ENCODE assay signal across 8 cellular contexts in the genomic region with DNA sequence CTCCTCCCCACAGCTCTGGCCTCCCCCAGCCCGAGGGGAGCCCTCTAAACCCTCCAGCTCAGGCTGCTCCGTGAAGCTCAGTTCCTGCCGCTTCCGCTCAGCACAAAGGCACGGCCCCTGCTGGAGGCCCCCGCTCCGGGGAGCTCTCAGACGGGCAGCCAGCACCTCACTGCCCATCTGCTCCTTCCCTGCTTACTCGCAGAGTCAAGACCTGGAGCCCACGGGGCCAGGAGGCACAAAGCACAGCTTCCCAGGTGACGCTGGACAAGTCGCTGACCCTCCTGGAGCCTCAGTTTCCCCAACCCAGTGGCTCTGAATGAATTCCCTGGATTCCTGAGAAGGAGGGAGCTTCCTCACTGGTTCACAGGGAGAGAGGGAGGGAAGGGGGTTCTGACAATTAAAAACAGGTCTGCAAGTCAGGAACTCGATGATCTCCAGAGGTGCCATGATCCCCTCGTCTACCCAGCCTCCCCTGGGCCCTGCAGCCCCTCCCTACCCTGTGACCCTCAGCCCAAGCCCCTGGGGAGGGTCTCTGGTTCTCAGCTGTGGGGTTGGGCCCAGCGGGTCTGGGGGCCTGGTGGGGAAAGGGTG. TPM values are rescaled to one million over a fixed set of nuclear protein-coding genes. Genes with fewer than 3 reads are reported as not detected.
A peak's percentile ranks its signal among the peaks of the same experiment; 100 is the strongest.
DNase-seq lines count a peak whose midpoint lies in the region; ATAC-seq and TF ChIP-seq lines count a peak whose summit lies in the region.

No MANE protein-coding gene starts in this region.

- TF ChIP-seq POLR2A in ovary (IDR thresholded peaks at IDR 0.05): no peak

- peak; percentile 76 for ATAC-seq in WTC11
- no peak for ATAC-seq in HG02840 (IDR thresholded peaks at IDR 0.05; ENCODE audit: low FRiP score, unreplicated experiment)

- no peaks in the 10 kb centered on the region for H3K27me3 Mint-ChIP-seq in activated CD4-positive, alpha-beta memory T cell treated with anti-CD3 and anti-CD28 coated beads for 36 hours
- H3K27me3 Mint-ChIP-seq in activated CD4-positive, alpha-beta memory T cell treated with anti-CD3 and anti-CD28 coated beads, Interleukin-2, amount 10 ng/mL, durations not matched to agents 7 days and 5 days: no peaks in the 10 kb centered on the region
- H3K27me3 Mint-ChIP-seq in WTC11 (ENCODE audit: low read depth): no peaks in the 10 kb centered on the region

- H3K9me3 Mint-ChIP-seq in activated CD4-positive, alpha-beta memory T cell treated with anti-CD3 and anti-CD28 coated beads for 36 hours: no peaks in the 10 kb centered on the region
- no peaks in the 10 kb centered on the region for H3K9me3 Mint-ChIP-seq in activated CD4-positive, alpha-beta memory T cell treated with anti-CD3 and anti-CD28 coated beads, Interleukin-2, amount 10 ng/mL, durations not matched to agents 7 days and 5 days
- H3K9me3 Mint-ChIP-seq in WTC11: no peaks in the 10 kb centered on the region

- H3K27me3 ChIP-seq in esophagus (ENCODE audit: control insufficient read depth in 1 of 2, insufficient read depth in 2 of 2, low read length in 2 of 2) (no peaks in the 10 kb centered on the region), ovary (no peaks in the 10 kb centered on the region)

- H3K4me3 ChIP-seq in esophagus (ENCODE audit: low read depth in 1 of 2, low read length in 2 of 2): no peak overlapping the region
- H3K4me3 ChIP-seq in ovary: peak overlapping the region; percentile 27

- no peak overlapping the region for H3K27ac Mint-ChIP-seq in activated CD4-positive, alpha-beta memory T cell treated with anti-CD3 and anti-CD28 coated beads for 36 hours
- no peak overlapping the region for H3K27ac Mint-ChIP-seq in activated CD4-positive, alpha-beta memory T cell treated with anti-CD3 and anti-CD28 coated beads, Interleukin-2, amount 10 ng/mL, durations not matched to agents 7 days and 5 days
- H3K27ac Mint-ChIP-seq in WTC11: peak overlapping the region; percentile 97

- DNase-seq in activated CD4-positive, alpha-beta memory T cell treated with anti-CD3 and anti-CD28 coated beads for 36 hours: peak; percentile 23
- no peak for DNase-seq in activated CD4-positive, alpha-beta memory T cell treated with anti-CD3 and anti-CD28 coated beads, Interleukin-2, amount 10 ng/mL, durations not matched to agents 7 days and 5 days
- DNase-seq in WTC11 (ENCODE audit: low spot score) (peak; percentile 66), ovary (peak; percentile 45 to 60 (median 52)), posterior vena cava (ENCODE audit: low spot score) (no peak), A172 (ENCODE audit: low spot score) (no peak)

- intact Hi-C loops in activated CD4-positive, alpha-beta memory T cell treated with anti-CD3 and anti-CD28 coated beads for 36 hours (cut with micrococcal nuclease): no loop called here
- intact Hi-C loops in ovary (cut with DNase I): no loop called here
- intact Hi-C loops in posterior vena cava (cut with DNase I): no loop called here

- CTCF ChIA-PET in activated CD4-positive, alpha-beta memory T cell treated with anti-CD3 and anti-CD28 coated beads for 36 hours (lab: Charles Lee): interaction anchor here (1.0 kb wide), 1 partner anchor 39 kb away, joined by 3 read pairs; no protein-coding TSS in a partner anchor
- CTCF ChIA-PET in activated CD4-positive, alpha-beta memory T cell treated with anti-CD3 and anti-CD28 coated beads, Interleukin-2, amount 10 ng/mL, durations not matched to agents 7 days and 5 days (lab: Charles Lee): interaction anchor here (0.6 kb wide), 1 partner anchor 1302 kb away, joined by 5 read pairs; no protein-coding TSS in a partner anchor
- CTCF ChIA-PET in WTC11 (lab: Charles Lee): interaction anchor here (0.6 to 2.2 kb wide), 17 partner anchors 10 to 213 kb away, joined by 3 to 28 read pairs (median 4); partner anchors contain the start of gene BRD3OS

- peaks cover 18 to 24% of the 10 kb centered on the region in 2 donors for H3K4me1 ChIP-seq in esophagus (ENCODE audit: control insufficient read depth in 2 of 2, insufficient read depth in 2 of 2, low read length in 1 of 2)
- peaks cover 26% of the 10 kb centered on the region for H3K4me1 ChIP-seq in ovary (ENCODE audit: insufficient read depth)

- POLR2A ChIA-PET in activated CD4-positive, alpha-beta memory T cell treated with anti-CD3 and anti-CD28 coated beads for 36 hours (lab: Charles Lee): no interaction called here
- POLR2A ChIA-PET in activated CD4-positive, alpha-beta memory T cell treated with anti-CD3 and anti-CD28 coated beads, Interleukin-2, amount 10 ng/mL, durations not matched to agents 7 days and 5 days (lab: Charles Lee): interaction anchor here (0.7 to 1.9 kb wide), 3 partner anchors 13 to 179 kb away, joined by 3 read pairs; no protein-coding TSS in a partner anchor
- POLR2A ChIA-PET in WTC11 (lab: Charles Lee): interaction anchor here (1.0 to 1.1 kb wide), 2 partner anchors 25 to 35 kb away, joined by 3 read pairs; no protein-coding TSS in a partner anchor

- H3K36me3 Mint-ChIP-seq in activated CD4-positive, alpha-beta memory T cell treated with anti-CD3 and anti-CD28 coated beads for 36 hours: no peaks in the 10 kb centered on the region
- H3K36me3 Mint-ChIP-seq in activated CD4-positive, alpha-beta memory T cell treated with anti-CD3 and anti-CD28 coated beads, Interleukin-2, amount 10 ng/mL, durations not matched to agents 7 days and 5 days (ENCODE audit: low read depth): no peaks in the 10 kb centered on the region
- H3K36me3 Mint-ChIP-seq in WTC11: no peaks in the 10 kb centered on the region

- no peaks in the 10 kb centered on the region for H3K36me3 ChIP-seq in esophagus (ENCODE audit: control insufficient read depth in 2 of 2, insufficient read depth in 2 of 2, low read length in 1 of 2)
- H3K36me3 ChIP-seq in ovary: no peaks in the 10 kb centered on the region

- TF ChIP-seq CTCF in WTC11 (IDR thresholded peaks at IDR 0.05) (no peak), ovary (IDR thresholded peaks at IDR 0.05) (no peak)

- H3K4me3 Mint-ChIP-seq in activated CD4-positive, alpha-beta memory T cell treated with anti-CD3 and anti-CD28 coated beads for 36 hours: no peak overlapping the region
- no peak overlapping the region for H3K4me3 Mint-ChIP-seq in activated CD4-positive, alpha-beta memory T cell treated with anti-CD3 and anti-CD28 coated beads, Interleukin-2, amount 10 ng/mL, durations not matched to agents 7 days and 5 days
- H3K4me3 Mint-ChIP-seq in WTC11: peak overlapping the region; percentile 51

- H3K9me3 ChIP-seq in esophagus (ENCODE audit: control insufficient read depth in 2 of 2, insufficient read depth in 1 of 2, low read depth in 1 of 2, low read length in 1 of 2): no peaks in the 10 kb centered on the region
- no peaks in the 10 kb centered on the region for H3K9me3 ChIP-seq in ovary

- 23 to 33% methylated on average over 11 to 15 of the region's 15 CpGs for WGBS in esophagus, 2 donors
- 4 to 7% (median 5%) methylated on average over 11 to 15 of the region's 15 CpGs for WGBS in ovary, 3 donors

- H3K27ac ChIP-seq in esophagus (ENCODE audit: low read depth in 2 of 2, low read length in 1 of 2) (peak overlapping the region; percentile 18 to 33), ovary (peak overlapping the region; percentile 20 to 61)

- H3K4me1 Mint-ChIP-seq in activated CD4-positive, alpha-beta memory T cell treated with anti-CD3 and anti-CD28 coated beads for 36 hours (ENCODE audit: low read depth): peaks cover 15% of the 10 kb centered on the region
- H3K4me1 Mint-ChIP-seq in activated CD4-positive, alpha-beta memory T cell treated with anti-CD3 and anti-CD28 coated beads, Interleukin-2, amount 10 ng/mL, durations not matched to agents 7 days and 5 days: peaks cover 11% of the 10 kb centered on the region
- peaks cover 57% of the 10 kb centered on the region for H3K4me1 Mint-ChIP-seq in WTC11

- TF ChIP-seq EP300 in ovary (IDR thresholded peaks at IDR 0.05): no peak

TF ChIP-seq in WTC11, 78 proteins besides CTCF, POLR2A, EP300 and RAD21:
- TF ChIP-seq ZNF423 (CRISPR knock-in tag; IDR thresholded peaks at IDR 0.05) (peak; percentile 75), NFYB (CRISPR knock-in tag; conservative IDR thresholded peaks at IDR 0.05; ENCODE audit: low read depth) (no peak), ZNF263 (CRISPR knock-in tag; IDR thresholded peaks at IDR 0.05; ENCODE audit: low read depth) (peak; percentile 25; the same call in 1 of the 2 replicates)
TF ChIP-seq in WTC11: peak in this region for 2.

RNA-seq across cellular contexts. Expression of gene VAV2, which starts 36.2 kb away (rescaled TPM):
- 1 to 10 TPM; 4.5 to 5.3 TPM for total RNA-seq in activated CD4-positive, alpha-beta memory T cell treated with anti-CD3 and anti-CD28 coated beads for 36 hours
- 1 to 10 TPM; 2.4 to 2.9 TPM for total RNA-seq in activated CD4-positive, alpha-beta memory T cell treated with anti-CD3 and anti-CD28 coated beads, Interleukin-2, amount 10 ng/mL, durations not matched to agents 7 days and 5 days
- total RNA-seq in WTC11 (2021) (31.1 to 39.7 TPM (median 34.9 TPM) in 3 replicates), ovary (10 to 100 TPM in 2 of 7 donors, 1 to 10 TPM in 5; 3.7 to 14.1 (median 7.8) TPM), posterior vena cava (10 to 100 TPM; 12.9 to 17.9 TPM)
- polyA plus RNA-seq in esophagus (1 to 10 TPM; 4.8 to 5.0 TPM), ovary (1 to 10 TPM; 5.4 to 6.7 TPM)
- 14.2 and 14.4 TPM in 2 replicates for total RNA-seq in A172 (2014; rRNA removed; shearing (Covaris generic))

Comparison
In these comparisons a context has a peak if more than half of its experiments do, and no peak if none do; other contexts are left out.
1. DNase-seq: peak in activated CD4-positive, alpha-beta memory T cell treated with anti-CD3 and anti-CD28 coated beads for 36 hours (single experiment), WTC11 (single experiment) and ovary (5 of 5); none in activated CD4-positive, alpha-beta memory T cell treated with anti-CD3 and anti-CD28 coated beads, Interleukin-2, amount 10 ng/mL, durations not matched to agents 7 days and 5 days (single experiment), posterior vena cava (single experiment) and A172 (single experiment).